ENCODE assay signal across 18 cellular contexts in the genomic region with DNA sequence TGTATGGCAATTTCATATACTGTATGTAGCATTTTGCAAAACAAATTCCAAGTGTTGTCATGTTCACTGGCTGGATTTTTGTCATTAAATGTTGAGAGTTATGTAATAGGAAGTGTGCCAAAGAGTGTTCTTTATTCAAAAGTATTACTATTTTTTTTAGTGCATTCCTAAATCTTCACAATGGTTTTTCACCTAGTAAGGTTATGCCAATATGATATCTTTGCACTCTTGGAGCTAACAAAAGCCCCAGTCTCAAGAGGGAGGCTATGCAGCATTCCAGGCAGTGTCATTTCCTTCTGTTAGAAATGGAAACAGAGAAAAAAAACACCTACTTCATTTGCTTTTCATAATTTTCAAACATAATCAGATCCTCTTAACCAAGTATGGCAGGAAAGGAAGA. TPM values are rescaled to one million over a fixed set of nuclear protein-coding genes. Genes with fewer than 3 reads are reported as not detected.
DNase-seq lines count a peak whose midpoint lies in the region; ATAC-seq, FAIRE-seq and TF ChIP-seq lines count a peak whose summit lies in the region.
"Had no signal": no experiment of that assay in that cellular context is flagged by ENCODE, and none has a peak within 500 bp of the region (broad histone marks: within the 10 kb centered on the region; RNA-seq: fewer than 3 reads in every experiment).

No MANE protein-coding gene starts in this region.

- POLR2A ChIA-PET in activated CD4-positive, alpha-beta memory T cell treated with anti-CD3 and anti-CD28 coated beads, Interleukin-2, amount 10 ng/mL, durations not matched to agents 7 days and 5 days (lab: Charles Lee) = interaction anchor here (1.7 kb wide), 1 partner anchor 96 kb away, joined by 6 read pairs; no protein-coding TSS in a partner anchor

- FAIRE-seq in D721Med (lab: Jason Lieb, UNC) = no peak

- H3K4me1 ChIP-seq in HUES64 (ENCODE audit: insufficient read depth, low read length) (peaks cover 65% of the 10 kb centered on the region), mammary epithelial cell (ENCODE audit: insufficient read depth, low read length) (peaks cover 43% of the 10 kb centered on the region), lower lobe of right lung (peaks cover 28% of the 10 kb centered on the region), thoracic aorta (ENCODE audit: control insufficient read depth in 1 of 2, low read depth in 2 of 2) (peaks cover 19 to 41% of the 10 kb centered on the region in 2 donors)
- H3K4me1 ChIP-seq: colonic mucosa, right lobe of liver had no signal

- H4K20me1 ChIP-seq in mammary epithelial cell (ENCODE audit: insufficient read depth, low read length) = no peaks in the 10 kb centered on the region

- dilution Hi-C loops in mammary epithelial cell (cut with HindIII; ENCODE audit: low sequenced_read_pairs) = no loop called here

- H3K27ac ChIP-seq in HUES64 (ENCODE audit: low read depth, low read length) (peak overlapping the region; percentile 75; the same call in 1 of the 2 replicates), mammary epithelial cell (ENCODE audit: insufficient read depth, low read depth, low read length) (peak overlapping the region; percentile 80), lower lobe of right lung (peak overlapping the region; percentile 65), thoracic aorta (peak overlapping the region; percentile 76 to 80)
- H3K27ac ChIP-seq: C4-2B, colonic mucosa, right lobe of liver had no signal

- H3K9me3 ChIP-seq in HUES64 (ENCODE audit: insufficient read depth, low read depth, low read length) = no peaks in the 10 kb centered on the region
- H3K9me3 ChIP-seq in mammary epithelial cell (replicated peaks; ENCODE audit: insufficient read depth, low read length) = no peaks in the 10 kb centered on the region
- no peaks in the 10 kb centered on the region for H3K9me3 ChIP-seq in lower lobe of right lung
- H3K9me3 ChIP-seq in thoracic aorta = no peaks in the 10 kb centered on the region
- H3K9me3 ChIP-seq: colonic mucosa, right lobe of liver, SJSA1 had no signal

- H3K4me2 ChIP-seq in mammary epithelial cell (ENCODE audit: insufficient read depth, low read depth, low read length) = peak overlapping the region; percentile 68

- H3K79me2 ChIP-seq in mammary epithelial cell (ENCODE audit: insufficient read depth, low read length) = no peaks in the 10 kb centered on the region

- in situ Hi-C loops in mammary epithelial cell (cut with MboI; ENCODE audit: low sequenced_read_pairs in 2 of 2) = loop anchor here in 1 of 2 donors (25.0 kb wide), 1 partner anchor 406 kb away; no protein-coding TSS in a partner anchor

- no peak overlapping the region for H3K27ac Mint-ChIP-seq in activated CD4-positive, alpha-beta memory T cell treated with anti-CD3 and anti-CD28 coated beads, Interleukin-2, amount 10 ng/mL, durations not matched to agents 7 days and 5 days
- H3K27ac Mint-ChIP-seq: activated T-cell treated with anti-CD3 and anti-CD28 coated beads, Interleukin-2, amount 50 U/mL, for 72 hours; stimulated activated memory B cell treated with anti-CD40 and anti-IgM and Interleukin-4, amounts not matched to agents 10 μg/mL and 1 μg/mL and 100 μg/mL, for 72 hours had no signal

- H3K27me3 Mint-ChIP-seq in activated CD4-positive, alpha-beta memory T cell treated with anti-CD3 and anti-CD28 coated beads, Interleukin-2, amount 10 ng/mL, durations not matched to agents 7 days and 5 days = peaks cover 12% of the 10 kb centered on the region

- H3K36me3 ChIP-seq in HUES64 (ENCODE audit: insufficient read depth, low read length) (no peaks in the 10 kb centered on the region), mammary epithelial cell (ENCODE audit: insufficient read depth, low read length) (no peaks in the 10 kb centered on the region), lower lobe of right lung (no peaks in the 10 kb centered on the region), thoracic aorta (no peaks in the 10 kb centered on the region)
- H3K36me3 ChIP-seq: colonic mucosa, right lobe of liver, SJSA1 had no signal

- no TSS peak for BruUV-seq in mammary epithelial cell (replicated peaks; lab: Mats Ljungman, UMichigan)

- DNase-seq in mammary epithelial cell (no peak), lower lobe of right lung (no peak), thoracic aorta (ENCODE audit: low spot score) (no peak), AG08396 (ENCODE audit: low spot score) (no peak), D721Med (ENCODE audit: insufficient read length, low spot score) (no peak), head of caudate nucleus (no peak)
- DNase-seq in activated CD4-positive, alpha-beta memory T cell treated with anti-CD3 and anti-CD28 coated beads, Interleukin-2, amount 10 ng/mL, durations not matched to agents 7 days and 5 days = no peak
- DNase-seq: activated T-cell treated with anti-CD3 and anti-CD28 coated beads, Interleukin-2, amount 50 U/mL, for 72 hours; colonic mucosa; KBM-7; NCI-H1105 treated with DMSO at 0.1 percent for 48 hours; NCI-H2227 treated with DMSO at 0.1 percent for 48 hours; right lobe of liver had no signal

- CTCF ChIA-PET in mammary epithelial cell (lab: Charles Lee; ENCODE audit: low non-redundant PET) = no interaction called here
- CTCF ChIA-PET in activated CD4-positive, alpha-beta memory T cell treated with anti-CD3 and anti-CD28 coated beads, Interleukin-2, amount 10 ng/mL, durations not matched to agents 7 days and 5 days (lab: Charles Lee) = interaction anchor here (1.1 kb wide), 1 partner anchor 101 kb away, joined by 3 read pairs; no protein-coding TSS in a partner anchor

- H3K9ac ChIP-seq in HUES64 (ENCODE audit: low read depth, low read length) = no peak overlapping the region
- no peak overlapping the region for H3K9ac ChIP-seq in mammary epithelial cell (ENCODE audit: insufficient read depth, low read length)

- peaks cover 5% of the 10 kb centered on the region for H3K36me3 Mint-ChIP-seq in activated CD4-positive, alpha-beta memory T cell treated with anti-CD3 and anti-CD28 coated beads, Interleukin-2, amount 10 ng/mL, durations not matched to agents 7 days and 5 days (ENCODE audit: low read depth)
- H3K36me3 Mint-ChIP-seq: stimulated activated memory B cell treated with anti-CD40 and anti-IgM and Interleukin-4, amounts not matched to agents 10 μg/mL and 1 μg/mL and 100 μg/mL, for 72 hours had no signal

- H3K4me3 Mint-ChIP-seq in activated CD4-positive, alpha-beta memory T cell treated with anti-CD3 and anti-CD28 coated beads, Interleukin-2, amount 10 ng/mL, durations not matched to agents 7 days and 5 days = no peak overlapping the region
- H3K4me3 Mint-ChIP-seq: activated T-cell treated with anti-CD3 and anti-CD28 coated beads, Interleukin-2, amount 50 U/mL, for 72 hours; nephron; stimulated activated memory B cell treated with anti-CD40 and anti-IgM and Interleukin-4, amounts not matched to agents 10 μg/mL and 1 μg/mL and 100 μg/mL, for 72 hours had no signal

- peaks cover 10% of the 10 kb centered on the region for H3K27me3 ChIP-seq in HUES64 (ENCODE audit: insufficient read depth, low read length)
- no peaks in the 10 kb centered on the region for H3K27me3 ChIP-seq in mammary epithelial cell (ENCODE audit: insufficient read depth, low read length)
- H3K27me3 ChIP-seq in lower lobe of right lung (ENCODE audit: low read depth) = no peaks in the 10 kb centered on the region
- no peaks in the 10 kb centered on the region for H3K27me3 ChIP-seq in thoracic aorta (replicated peaks; ENCODE audit: insufficient read depth)
- H3K27me3 ChIP-seq: colonic mucosa, right lobe of liver, SJSA1 had no signal

- H3K4me3 ChIP-seq in HUES64 (ENCODE audit: low read length) (no peak overlapping the region), mammary epithelial cell (replicated peaks in 1 of 3; ENCODE audit: insufficient read depth in 1 of 3, low read depth in 2 of 3, low read length in 3 of 3) (peak overlapping the region in 1 of 3 experiments; percentile 17), lower lobe of right lung (no peak overlapping the region), thoracic aorta (no peak overlapping the region)
- H3K4me3 ChIP-seq: colonic mucosa, right lobe of liver, SJSA1 had no signal

- ATAC-seq in lower lobe of right lung (no peak), thoracic aorta (ENCODE audit: insufficient number of reproducible peaks, low FRiP score, low read depth) (no peak)
- ATAC-seq: activated T-cell treated with anti-CD3 and anti-CD28 coated beads, Interleukin-2, amount 50 U/mL, for 72 hours; right lobe of liver; stimulated activated memory B cell treated with anti-CD40 and anti-IgM and Interleukin-4, amounts not matched to agents 10 μg/mL and 1 μg/mL and 100 μg/mL, for 72 hours had no signal

- H2AFZ ChIP-seq in mammary epithelial cell (ENCODE audit: low read depth, low read length) = no peak overlapping the region

- H3K4me1 Mint-ChIP-seq in activated CD4-positive, alpha-beta memory T cell treated with anti-CD3 and anti-CD28 coated beads, Interleukin-2, amount 10 ng/mL, durations not matched to agents 7 days and 5 days = peaks cover 25% of the 10 kb centered on the region

- intact Hi-C loops in mammary epithelial cell (cut with micrococcal nuclease) = no loop called here
- intact Hi-C loops in lower lobe of right lung (cut with DNase I) = no loop called here
- intact Hi-C loops in head of caudate nucleus (cut with DNase I) = loop anchor here (10.0 kb wide), 2 partner anchors 331 to 409 kb away; no protein-coding TSS in a partner anchor

- H3K9me3 Mint-ChIP-seq in activated CD4-positive, alpha-beta memory T cell treated with anti-CD3 and anti-CD28 coated beads, Interleukin-2, amount 10 ng/mL, durations not matched to agents 7 days and 5 days = no peaks in the 10 kb centered on the region
- H3K9me3 Mint-ChIP-seq: activated T-cell treated with anti-CD3 and anti-CD28 coated beads, Interleukin-2, amount 50 U/mL, for 72 hours; nephron; stimulated activated memory B cell treated with anti-CD40 and anti-IgM and Interleukin-4, amounts not matched to agents 10 μg/mL and 1 μg/mL and 100 μg/mL, for 72 hours had no signal

- TF ChIP-seq CTCF in mammary epithelial cell (conservative IDR thresholded peaks at IDR 0.05 in 1 of 2, IDR thresholded peaks at IDR 0.05 in 1 of 2; ENCODE audit: extremely low read depth in 1 of 2, insufficient read depth in 1 of 2, low read depth in 1 of 2, low read length in 2 of 2) = no peak
- no peak for TF ChIP-seq CTCF in lower lobe of right lung (IDR thresholded peaks at IDR 0.05)
- no peak for TF ChIP-seq CTCF in thoracic aorta (IDR thresholded peaks at IDR 0.05)
- TF ChIP-seq CTCF in D721Med (IDR thresholded peaks at IDR 0.05; ENCODE audit: insufficient read depth, missing control alignments) = no peak

RNA-seq across cellular contexts. Expression of gene SSBP2, which starts 5.1 kb away (rescaled TPM):
- polyA plus RNA-seq in HUES64 (2013, experiment 1 of 2) = 28.0 TPM
- polyA plus RNA-seq in HUES64 (2013, experiment 2 of 2) = 47.7 TPM
- total RNA-seq in mammary epithelial cell (10 to 100 TPM; 24.8 to 40.8 TPM), lower lobe of right lung (41.1 TPM), thoracic aorta (10 to 100 TPM; 23.7 to 75.0 TPM)
- polyA plus RNA-seq in mammary epithelial cell = 33.6 TPM
- 22.2 TPM for polyA minus RNA-seq in mammary epithelial cell
- 10 to 100 TPM; 28.1 to 30.3 TPM for total RNA-seq in activated CD4-positive, alpha-beta memory T cell treated with anti-CD3 and anti-CD28 coated beads, Interleukin-2, amount 10 ng/mL, durations not matched to agents 7 days and 5 days
